Comparison of ENCODE assay signal across 16 cellular contexts in the genomic region with DNA sequence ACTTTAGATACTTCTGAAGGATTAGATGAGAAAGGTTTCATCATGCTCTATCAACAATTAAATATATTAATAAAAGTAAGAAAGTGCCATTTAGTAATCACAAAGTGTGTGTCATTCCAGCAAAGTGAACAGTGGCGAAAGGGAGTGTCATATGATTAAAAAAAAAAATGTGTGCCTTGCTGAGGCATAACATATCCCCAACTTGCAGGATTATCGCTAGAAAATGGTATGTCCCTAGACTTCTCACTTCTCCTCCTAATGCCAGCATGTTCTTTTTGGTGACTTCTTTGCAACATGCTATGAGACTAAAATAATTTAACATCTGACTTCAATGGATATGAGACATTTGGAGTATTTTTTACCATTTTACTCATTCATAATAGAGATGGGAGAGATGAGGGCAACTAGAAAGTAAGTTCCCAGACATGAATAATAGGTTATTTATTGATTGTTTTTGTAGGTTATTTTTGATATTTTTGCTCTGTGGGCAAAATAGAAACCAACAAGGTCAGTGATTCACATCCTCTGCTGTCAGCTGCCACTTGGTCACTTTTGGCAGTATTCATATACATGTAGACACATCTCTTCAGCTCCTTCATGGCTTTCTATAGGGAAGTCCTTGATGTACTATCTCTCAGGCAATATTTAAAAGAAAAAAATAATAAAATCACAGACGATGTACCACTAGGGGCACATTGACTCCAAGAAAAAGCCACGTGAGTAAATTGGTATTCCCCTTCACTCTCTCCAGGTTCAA.
DNase-seq lines count a peak whose midpoint lies in the region; ATAC-seq and TF ChIP-seq lines count a peak whose summit lies in the region.
"Had no signal": no experiment of that assay in that cellular context is flagged by ENCODE, and none has a peak within 500 bp of the region (broad histone marks: within the 10 kb centered on the region; RNA-seq: fewer than 3 reads in every experiment).

No MANE protein-coding gene starts in this region.

- no peaks in the 10 kb centered on the region for H3K79me1 ChIP-seq in mesendoderm (ENCODE audit: low read length)

- peak; percentile 49 for TF ChIP-seq CTCF in endodermal cell (conservative IDR thresholded peaks at IDR 0.05)

- no peak overlapping the region for H3K27ac ChIP-seq in endodermal cell (ENCODE audit: low read depth, low read length)
- H3K27ac ChIP-seq in mesendoderm (ENCODE audit: low read depth, low read length), result no peak overlapping the region
- H3K27ac ChIP-seq: dorsolateral prefrontal cortex, HL-60, left lung had no signal

- no peaks in the 10 kb centered on the region for H3K27me3 Mint-ChIP-seq in endodermal cell (ENCODE audit: insufficient read depth)
- no peaks in the 10 kb centered on the region for H3K27me3 Mint-ChIP-seq in activated T-helper 17 cell treated with anti-CD3 and anti-CD28 coated beads, Interleukin-2, amount 50 U/mL, for 72 hours

- H3K4ac ChIP-seq in mesendoderm (ENCODE audit: low read depth, low read length), result no peak overlapping the region

- no peak overlapping the region for H3K27ac Mint-ChIP-seq in endodermal cell
- no peak overlapping the region for H3K27ac Mint-ChIP-seq in activated T-helper 17 cell treated with anti-CD3 and anti-CD28 coated beads, Interleukin-2, amount 50 U/mL, for 72 hours

- H3K9me3 ChIP-seq in endodermal cell (ENCODE audit: control insufficient read depth, low read length), result peaks cover 13% of the 10 kb centered on the region
- H3K9me3 ChIP-seq: left lung had no signal

- H4K8ac ChIP-seq in mesendoderm (ENCODE audit: low read depth, low read length), result no peak overlapping the region

- H3K9ac ChIP-seq in endodermal cell (ENCODE audit: extremely low read depth, low read length, poor library complexity, severe bottlenecking), result no peak overlapping the region
- no peak overlapping the region for H3K9ac ChIP-seq in mesendoderm (ENCODE audit: low read length)

- ATAC-seq in GM18873 (IDR thresholded peaks at IDR 0.05; ENCODE audit: low FRiP score, unreplicated experiment) (peak; percentile 53), GM21737 (IDR thresholded peaks at IDR 0.05; ENCODE audit: unreplicated experiment) (peak; percentile 77), HG03139 (IDR thresholded peaks at IDR 0.05; ENCODE audit: unreplicated experiment) (peak; percentile 73)
- no peak for ATAC-seq in activated T-helper 17 cell treated with anti-CD3 and anti-CD28 coated beads, Interleukin-2, amount 50 U/mL, for 72 hours (replicated peaks)
- ATAC-seq: HCT116, left lung, Panc1 had no signal

- no peak overlapping the region for H2BK120ac ChIP-seq in mesendoderm (ENCODE audit: low read depth, low read length)

- H3K36me3 Mint-ChIP-seq in endodermal cell (ENCODE audit: low read depth), result no peaks in the 10 kb centered on the region
- H3K36me3 Mint-ChIP-seq in activated T-helper 17 cell treated with anti-CD3 and anti-CD28 coated beads, Interleukin-2, amount 50 U/mL, for 72 hours (ENCODE audit: low read depth), result no peaks in the 10 kb centered on the region

- H2BK15ac ChIP-seq in mesendoderm (replicated peaks; ENCODE audit: low read depth), result no peak overlapping the region

- no peaks in the 10 kb centered on the region for H3K79me2 ChIP-seq in mesendoderm (ENCODE audit: control insufficient read depth, insufficient read depth, low read length)

- no peak overlapping the region for H3K23ac ChIP-seq in mesendoderm (ENCODE audit: low read length)

- no peak overlapping the region for H2AK5ac ChIP-seq in mesendoderm (ENCODE audit: low read length)

- H3K36me3 ChIP-seq in endodermal cell (ENCODE audit: control insufficient read depth, insufficient read depth, low read length) (no peaks in the 10 kb centered on the region), mesendoderm (ENCODE audit: control insufficient read depth, insufficient read depth, low read length) (no peaks in the 10 kb centered on the region)
- H3K36me3 ChIP-seq: left lung had no signal

- no peak overlapping the region for H3K4me3 Mint-ChIP-seq in endodermal cell
- no peak overlapping the region for H3K4me3 Mint-ChIP-seq in activated T-helper 17 cell treated with anti-CD3 and anti-CD28 coated beads, Interleukin-2, amount 50 U/mL, for 72 hours

- H3K4me1 ChIP-seq in endodermal cell (ENCODE audit: control insufficient read depth, insufficient read depth, low read length), result peaks cover 6% of the 10 kb centered on the region
- no peaks in the 10 kb centered on the region for H3K4me1 ChIP-seq in mesendoderm (ENCODE audit: control insufficient read depth, low read depth, low read length)
- H3K4me1 ChIP-seq: left lung had no signal

- H3K4me3 ChIP-seq in endodermal cell (ENCODE audit: low read length), result no peak overlapping the region
- H3K4me3 ChIP-seq in mesendoderm (ENCODE audit: low read length), result no peak overlapping the region
- H3K4me3 ChIP-seq: dorsolateral prefrontal cortex, left lung had no signal

- H2BK5ac ChIP-seq in mesendoderm (ENCODE audit: low read length), result no peak overlapping the region

- H3K4me1 Mint-ChIP-seq in endodermal cell, result peaks cover 21% of the 10 kb centered on the region
- H3K4me1 Mint-ChIP-seq in activated T-helper 17 cell treated with anti-CD3 and anti-CD28 coated beads, Interleukin-2, amount 50 U/mL, for 72 hours, result no peaks in the 10 kb centered on the region

- H3K27me3 ChIP-seq in endodermal cell (ENCODE audit: control insufficient read depth, insufficient read depth, low read length, poor library complexity, severe bottlenecking), result no peaks in the 10 kb centered on the region
- no peaks in the 10 kb centered on the region for H3K27me3 ChIP-seq in mesendoderm (ENCODE audit: insufficient read depth, low read length, poor library complexity)
- H3K27me3 ChIP-seq: left lung had no signal

- H3K56ac ChIP-seq in mesendoderm (ENCODE audit: low read length), result no peak overlapping the region

- H4K5ac ChIP-seq in mesendoderm (ENCODE audit: low read length), result no peak overlapping the region

- 75 to 86% methylated on average over 3 to 4 of the region's 4 CpGs for WGBS in endodermal cell (ENCODE audit: insufficient coverage in 1 of 2, insufficient read length in 1 of 2), 2 experiments
- WGBS in mesendoderm (ENCODE audit: extremely low coverage, insufficient coverage, low lambda C conversion rate), result no CpG with 5 or more reads among the region's 4 CpGs

- DNase-seq in endodermal cell (no peak), HPDE6-E6E7 (ENCODE audit: extremely low spot score) (no peak), mesendoderm (no peak), OCI-M2 (lab: John Stamatoyannopoulos, UW; ENCODE audit: unreplicated experiment) (no peak)
- DNase-seq: dorsolateral prefrontal cortex, Kasumi-1, left lung, NCI-H146, NCI-H446 treated with DMSO at 0.1 percent for 48 hours had no signal

- no peak overlapping the region for H3K18ac ChIP-seq in mesendoderm (ENCODE audit: low read length)

- peaks cover 6% of the 10 kb centered on the region for H3K9me3 Mint-ChIP-seq in endodermal cell
- peaks cover 10% of the 10 kb centered on the region for H3K9me3 Mint-ChIP-seq in activated T-helper 17 cell treated with anti-CD3 and anti-CD28 coated beads, Interleukin-2, amount 50 U/mL, for 72 hours

- H3K4me2 ChIP-seq in mesendoderm (ENCODE audit: low read length), result no peak overlapping the region
